11 cellular contexts compared by ENCODE assay signal in the genomic region with DNA sequence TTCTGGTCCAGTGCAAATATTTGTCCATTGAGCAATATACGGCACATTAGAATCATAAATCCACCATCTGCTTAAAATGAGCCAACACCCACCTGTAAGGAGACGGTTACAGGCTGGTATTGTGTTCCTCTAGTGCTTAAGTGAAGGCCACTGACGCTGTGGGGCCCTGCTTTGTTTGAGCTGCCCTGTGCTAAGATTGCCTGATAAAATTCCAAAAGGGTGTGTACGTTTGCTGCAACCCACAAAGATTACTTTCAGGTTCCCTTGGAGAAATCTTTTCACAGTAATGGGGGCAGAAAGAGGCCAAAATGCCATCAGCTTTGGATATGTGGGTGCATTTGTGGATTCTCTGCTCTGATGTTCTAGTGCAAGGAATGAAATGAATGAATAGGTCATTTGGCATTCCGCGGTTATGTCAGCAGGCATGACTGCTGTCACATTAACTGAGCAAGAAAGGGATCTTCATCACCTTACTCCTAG. TPM values are rescaled to one million over a fixed set of nuclear protein-coding genes. Genes with fewer than 3 reads are reported as not detected.
DNase-seq lines count a peak whose midpoint lies in the region; ATAC-seq and TF ChIP-seq lines count a peak whose summit lies in the region.
"Had no signal": no experiment of that assay in that cellular context is flagged by ENCODE, and none has a peak within 500 bp of the region (broad histone marks: within the 10 kb centered on the region; RNA-seq: fewer than 3 reads in every experiment).

No MANE protein-coding gene starts in this region.

- ATAC-seq in lower lobe of right lung (peak; percentile 95 to 98), GM19351 (IDR thresholded peaks at IDR 0.05; ENCODE audit: unreplicated experiment) (no peak)
- ATAC-seq: sciatic nerve; stimulated activated memory B cell treated with anti-CD40 and anti-IgM and Interleukin-4, amounts not matched to agents 10 μg/mL and 1 μg/mL and 100 μg/mL, for 72 hours had no signal

- intact Hi-C loops in Caco-2 (cut with micrococcal nuclease; ENCODE audit: unreplicated experiment), result loop anchor here (1.0 to 5.0 kb wide), 9 partner anchors 25 to 128 kb away; a partner anchor contains a TSS
- intact Hi-C loops in lower lobe of right lung (cut with DNase I), result no loop called here

- no TSS peak for BruUV-seq in Caco-2 (replicated peaks; lab: Mats Ljungman, UMichigan)

- no peak for TF ChIP-seq POLR2A in tibial nerve (IDR thresholded peaks at IDR 0.05)

- 70 to 74% methylated on average over 6 of the region's 6 CpGs for WGBS in tibial nerve, 2 donors

- H3K27me3 ChIP-seq in Caco-2 (replicated peaks; ENCODE audit: control insufficient read depth, insufficient read depth, low read length) (no peaks in the 10 kb centered on the region), adipocyte (replicated peaks; ENCODE audit: control insufficient read depth, insufficient read depth, low read length) (no peaks in the 10 kb centered on the region), lower lobe of right lung (ENCODE audit: low read depth) (no peaks in the 10 kb centered on the region), tibial nerve (no peaks in the 10 kb centered on the region)

- H3K4me1 Mint-ChIP-seq in Caco-2 (ENCODE audit: low read depth, unreplicated experiment), result peaks cover 39% of the 10 kb centered on the region

- peak overlapping the region; percentile 86 for H3K27ac Mint-ChIP-seq in Caco-2 (ENCODE audit: unreplicated experiment)
- H3K27ac Mint-ChIP-seq: stimulated activated memory B cell treated with anti-CD40 and anti-IgM and Interleukin-4, amounts not matched to agents 10 μg/mL and 1 μg/mL and 100 μg/mL, for 72 hours had no signal

- DNase-seq in Caco-2 (peak; percentile 91 to 96), NCI-H1417 (lab: John Stamatoyannopoulos, UW) (peak; percentile 30 to 75 (median 66)), adipocyte (ENCODE audit: low read depth) (peak; percentile 60), lower lobe of right lung (peak; percentile 76), HUDEP-2 (lab: John Stamatoyannopoulos, UW; ENCODE audit: unreplicated experiment in 76 of 76) (no peak), tibial nerve (ENCODE audit: low spot score in 2 of 2) (no peak)
- no peak for DNase-seq in activated effector memory CD4-positive, alpha-beta T cell treated with anti-CD3 and anti-CD28 coated beads, Interleukin-2, amount 50 U/mL, for 16 hours

- no peak for TF ChIP-seq EP300 in tibial nerve (IDR thresholded peaks at IDR 0.05)

- no peak overlapping the region for H3K4me3 ChIP-seq in Caco-2 (ENCODE audit: low read depth, low read length)
- H3K4me3 ChIP-seq in adipocyte (ENCODE audit: low read length), result no peak overlapping the region
- no peak overlapping the region for H3K4me3 ChIP-seq in lower lobe of right lung
- no peak overlapping the region for H3K4me3 ChIP-seq in tibial nerve

- no peak for TF ChIP-seq CTCF in Caco-2 (IDR thresholded peaks at IDR 0.05; ENCODE audit: insufficient read depth in 1 of 2, low read depth in 1 of 2, low read length in 1 of 2, severe bottlenecking in 1 of 2, unreplicated experiment in 1 of 2)
- no peak for TF ChIP-seq CTCF in lower lobe of right lung (IDR thresholded peaks at IDR 0.05)
- no peak for TF ChIP-seq CTCF in tibial nerve (IDR thresholded peaks at IDR 0.05)

- POLR2A ChIA-PET in Caco-2 (lab: Charles Lee), result interaction anchor here (0.6 to 0.7 kb wide), 3 partner anchors 25 to 586 kb away, joined by 3 to 4 read pairs (median 3); no protein-coding TSS in a partner anchor

- H3K36me3 ChIP-seq in Caco-2 (ENCODE audit: control insufficient read depth, insufficient read depth, low read length) (no peaks in the 10 kb centered on the region), adipocyte (ENCODE audit: control insufficient read depth, insufficient read depth, low read length, severe bottlenecking) (no peaks in the 10 kb centered on the region), lower lobe of right lung (no peaks in the 10 kb centered on the region), tibial nerve (no peaks in the 10 kb centered on the region)

- H3K27ac ChIP-seq in lower lobe of right lung, result peak overlapping the region; percentile 13
- no peak overlapping the region for H3K27ac ChIP-seq in tibial nerve

- peaks cover 9% of the 10 kb centered on the region for H3K36me3 Mint-ChIP-seq in Caco-2 (ENCODE audit: insufficient read depth, unreplicated experiment)
- H3K36me3 Mint-ChIP-seq: stimulated activated memory B cell treated with anti-CD40 and anti-IgM and Interleukin-4, amounts not matched to agents 10 μg/mL and 1 μg/mL and 100 μg/mL, for 72 hours had no signal

- no peak overlapping the region for H3K9ac ChIP-seq in adipocyte (ENCODE audit: low read length)

- H3K9me3 ChIP-seq in Caco-2 (no peaks in the 10 kb centered on the region), adipocyte (ENCODE audit: control insufficient read depth, low read length) (no peaks in the 10 kb centered on the region), lower lobe of right lung (no peaks in the 10 kb centered on the region), tibial nerve (peaks cover 0 to 6% (median 0%) of the 10 kb centered on the region in 4 donors)

- H3K4me3 Mint-ChIP-seq in Caco-2 (ENCODE audit: unreplicated experiment), result peak overlapping the region; percentile 64
- H3K4me3 Mint-ChIP-seq: stimulated activated memory B cell treated with anti-CD40 and anti-IgM and Interleukin-4, amounts not matched to agents 10 μg/mL and 1 μg/mL and 100 μg/mL, for 72 hours had no signal

- H3K9me3 Mint-ChIP-seq in Caco-2 (ENCODE audit: unreplicated experiment), result peaks cover 22% of the 10 kb centered on the region
- H3K9me3 Mint-ChIP-seq: stimulated activated memory B cell treated with anti-CD40 and anti-IgM and Interleukin-4, amounts not matched to agents 10 μg/mL and 1 μg/mL and 100 μg/mL, for 72 hours had no signal

- CTCF ChIA-PET in Caco-2 (lab: Charles Lee), result interaction anchor here (1.4 to 2.5 kb wide), 2 partner anchors 44 to 46 kb away, joined by 5 to 8 read pairs; no protein-coding TSS in a partner anchor

- H3K4me1 ChIP-seq in Caco-2 (peaks cover 48% of the 10 kb centered on the region), adipocyte (ENCODE audit: control insufficient read depth, insufficient read depth, low read length) (no peaks in the 10 kb centered on the region), lower lobe of right lung (no peaks in the 10 kb centered on the region), tibial nerve (peaks cover 0 to 7% (median 0%) of the 10 kb centered on the region in 4 donors)

- no peaks in the 10 kb centered on the region for H3K27me3 Mint-ChIP-seq in Caco-2 (ENCODE audit: insufficient read depth, unreplicated experiment)
- H3K27me3 Mint-ChIP-seq: stimulated activated memory B cell treated with anti-CD40 and anti-IgM and Interleukin-4, amounts not matched to agents 10 μg/mL and 1 μg/mL and 100 μg/mL, for 72 hours had no signal

RNA-seq across cellular contexts. Expression of a gene that starts 34.4 kb away (rescaled TPM):
- total RNA-seq in Caco-2 (2022) (1.2 and 3.1 TPM in 2 replicates), lower lobe of right lung (105 TPM), tibial nerve (not detected)
- total RNA-seq: dermis microvascular lymphatic vessel endothelial cell, sciatic nerve had no signal

RNA-seq across cellular contexts. Expression of a gene that starts 42.6 kb away (rescaled TPM):
- total RNA-seq in Caco-2 (2022) (343 and 467 TPM in 2 replicates), lower lobe of right lung (93.0 TPM), tibial nerve (not detected)
- total RNA-seq: dermis microvascular lymphatic vessel endothelial cell had no signal

Comparison
In these comparisons a context has a peak if more than half of its experiments do, and no peak if none do; other contexts are left out.
1. DNase-seq: peak in Caco-2 (2 of 2), NCI-H1417 (3 of 3), adipocyte (single experiment) and lower lobe of right lung (single experiment); none in activated effector memory CD4-positive, alpha-beta T cell treated with anti-CD3 and anti-CD28 coated beads, Interleukin-2, amount 50 U/mL, for 16 hours (single experiment), HUDEP-2 (0 of 76) and tibial nerve (0 of 2).
2. RNA of a gene that starts 34.4 kb away (total RNA-seq): 105 TPM in lower lobe of right lung (single experiment); 1.2 to 3.1 TPM in Caco-2 and not detected in tibial nerve; every median in the first group is over 10 times any median in the second.
3. RNA of a gene that starts 42.6 kb away (total RNA-seq): 343 to 467 TPM in Caco-2 and 93.0 TPM in lower lobe of right lung (single experiment); not detected in tibial nerve; every median in the first group is over 10 times any median in the second.